ENCODE assay signal across 1 cellular context in the genomic region with DNA sequence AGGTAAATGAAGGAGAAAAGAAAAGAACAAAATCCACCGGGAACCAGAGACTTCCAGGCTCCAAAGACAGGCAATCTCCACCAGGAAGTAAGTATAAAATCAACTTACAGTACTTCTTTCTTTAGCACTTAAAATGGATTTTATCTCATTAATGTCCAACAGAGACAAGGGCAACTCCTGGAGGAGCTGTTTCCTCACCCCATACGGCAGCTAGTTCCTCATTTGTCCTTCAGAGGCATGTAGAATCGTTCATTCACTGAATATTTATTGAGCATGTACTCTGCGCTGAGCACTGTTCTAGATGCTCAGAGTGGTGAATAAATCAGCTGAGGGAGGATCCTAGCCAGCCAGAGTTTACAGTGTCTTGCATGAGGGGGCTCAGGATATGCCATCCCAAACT.
TF ChIP-seq lines count a peak whose summit lies in the region.

No MANE protein-coding gene starts in this region.

TF ChIP-seq in HepG2, 621 proteins besides CTCF, POLR2A, EP300 and RAD21 (continued from another document):
- TF ChIP-seq ZBTB25 (CRISPR knock-in tag; IDR thresholded peaks at IDR 0.05), result no peak
- no peak for TF ChIP-seq GATA4 (IDR thresholded peaks at IDR 0.05; ENCODE audit: borderline replicate concordance, low read depth)
- no peak for TF ChIP-seq PAWR (CRISPR knock-in tag; IDR thresholded peaks at IDR 0.05; ENCODE audit: borderline replicate concordance)
- TF ChIP-seq, protein P1, sequence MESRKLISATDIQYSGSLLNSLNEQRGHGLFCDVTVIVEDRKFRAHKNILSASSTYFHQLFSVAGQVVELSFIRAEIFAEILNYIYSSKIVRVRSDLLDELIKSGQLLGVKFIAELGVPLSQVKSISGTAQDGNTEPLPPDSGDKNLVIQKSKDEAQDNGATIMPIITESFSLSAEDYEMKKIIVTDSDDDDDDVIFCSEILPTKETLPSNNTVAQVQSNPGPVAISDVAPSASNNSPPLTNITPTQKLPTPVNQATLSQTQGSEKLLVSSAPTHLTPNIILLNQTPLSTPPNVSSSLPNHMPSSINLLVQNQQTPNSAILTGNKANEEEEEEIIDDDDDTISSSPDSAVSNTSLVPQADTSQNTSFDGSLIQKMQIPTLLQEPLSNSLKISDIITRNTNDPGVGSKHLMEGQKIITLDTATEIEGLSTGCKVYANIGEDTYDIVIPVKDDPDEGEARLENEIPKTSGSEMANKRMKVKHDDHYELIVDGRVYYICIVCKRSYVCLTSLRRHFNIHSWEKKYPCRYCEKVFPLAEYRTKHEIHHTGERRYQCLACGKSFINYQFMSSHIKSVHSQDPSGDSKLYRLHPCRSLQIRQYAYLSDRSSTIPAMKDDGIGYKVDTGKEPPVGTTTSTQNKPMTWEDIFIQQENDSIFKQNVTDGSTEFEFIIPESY (CRISPR knock-in tag; IDR thresholded peaks at IDR 0.05), result no peak
- TF ChIP-seq HMG20A (CRISPR knock-in tag; IDR thresholded peaks at IDR 0.05; ENCODE audit: borderline replicate concordance), result no peak
- no peak for TF ChIP-seq KLF9 (CRISPR knock-in tag; IDR thresholded peaks at IDR 0.05; ENCODE audit: low read depth)
- no peak for TF ChIP-seq IRX3 (CRISPR knock-in tag; IDR thresholded peaks at IDR 0.05; ENCODE audit: borderline replicate concordance, low read depth)
- TF ChIP-seq ZNF17 (CRISPR knock-in tag; IDR thresholded peaks at IDR 0.05), result no peak
- TF ChIP-seq HNF1B (CRISPR knock-in tag; IDR thresholded peaks at IDR 0.05), result no peak
